In the genomic region with DNA sequence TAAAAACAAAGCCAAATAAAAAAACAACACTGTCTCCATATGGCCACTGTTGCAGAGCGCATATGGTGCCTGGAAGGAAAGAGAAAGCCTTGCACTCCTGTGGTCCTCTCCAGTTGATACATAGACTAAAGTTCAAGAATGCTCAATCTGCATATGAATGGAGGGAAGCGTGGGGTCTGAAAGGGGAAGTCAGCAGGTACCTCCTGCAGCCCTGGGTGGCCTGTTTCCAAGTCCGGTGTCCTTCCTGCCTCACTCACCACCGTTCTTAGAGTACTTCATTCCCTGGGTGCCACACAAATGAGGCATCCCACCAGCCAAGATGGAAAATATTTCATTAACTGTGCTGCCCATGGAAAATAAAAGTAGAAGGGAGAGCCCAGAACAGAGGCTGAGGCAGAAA, we compare ENCODE assay signal across 16 cellular contexts.
DNase-seq lines count a peak whose midpoint lies in the region; ATAC-seq and TF ChIP-seq lines count a peak whose summit lies in the region.
"Had no signal": no experiment of that assay in that cellular context is flagged by ENCODE, and none has a peak within 500 bp of the region (broad histone marks: within the 10 kb centered on the region; RNA-seq: fewer than 3 reads in every experiment).

No MANE protein-coding gene starts in this region.

- ATAC-seq in WTC11 (peak; percentile 89), left cardiac atrium (no peak)
- ATAC-seq: HCT116 had no signal

- peaks cover 29% of the 10 kb centered on the region for H3K27me3 Mint-ChIP-seq in WTC11 (ENCODE audit: low read depth)

- peaks cover 18% of the 10 kb centered on the region for H3K9me3 Mint-ChIP-seq in WTC11

- peaks cover 44% of the 10 kb centered on the region for H3K4me1 ChIP-seq in HUES6 (ENCODE audit: control insufficient read depth, insufficient read depth, low read length)
- H3K4me1 ChIP-seq: BE2C had no signal

- H3K4me3 ChIP-seq in H7 (ENCODE audit: insufficient read depth, low read depth, low read length), result no peak overlapping the region
- H3K4me3 ChIP-seq in HUES6 (ENCODE audit: low read depth, low read length), result no peak overlapping the region

- DNase-seq in H7 (peak; percentile 67), WTC11 (ENCODE audit: low spot score) (peak; percentile 66), iPS-NIHi7 (ENCODE audit: extremely low spot score) (peak; percentile 76), left cardiac atrium (no peak), NCI-H226 (no peak), GM20000 (ENCODE audit: low spot score) (no peak)
- DNase-seq: BE2C; CD4-positive, alpha-beta memory T cell; DND-41; GF-D8; KG1; NCI-H2029 treated with DMSO at 0.1 percent for 48 hours; NCI-H446; RPMI8226 had no signal

- no peaks in the 10 kb centered on the region for H3K36me3 ChIP-seq in H7 (replicated peaks; ENCODE audit: control insufficient read depth, insufficient read depth, low read length)
- H3K36me3 ChIP-seq in HUES6 (ENCODE audit: control insufficient read depth, insufficient read depth, low read length), result no peaks in the 10 kb centered on the region
- H3K36me3 ChIP-seq: BE2C had no signal

- TF ChIP-seq CTCF in WTC11 (IDR thresholded peaks at IDR 0.05) (no peak), GM20000 (IDR thresholded peaks at IDR 0.05; ENCODE audit: extremely low read depth, missing control alignments) (no peak)

- peak overlapping the region; percentile 23 for H3K9ac ChIP-seq in HUES6 (ENCODE audit: low read length)

- H3K27me3 ChIP-seq in H7 (ENCODE audit: control insufficient read depth, insufficient read depth, low read length) (no peaks in the 10 kb centered on the region), HUES6 (ENCODE audit: control insufficient read depth, insufficient read depth, low read length) (no peaks in the 10 kb centered on the region; the same call in 1 of the 2 replicates)
- H3K27me3 ChIP-seq: BE2C had no signal

- peak overlapping the region; percentile 66; the same call in 1 of the 2 replicates for H3K27ac ChIP-seq in HUES6 (ENCODE audit: low read depth, low read length)

- peak overlapping the region; percentile 38 for H3K4me3 Mint-ChIP-seq in WTC11
- H3K4me3 Mint-ChIP-seq: CD4-positive, alpha-beta memory T cell had no signal

- peak overlapping the region; percentile 89 for H3K27ac Mint-ChIP-seq in WTC11
- H3K27ac Mint-ChIP-seq: CD4-positive, alpha-beta memory T cell had no signal

- H3K36me3 Mint-ChIP-seq in WTC11, result peaks cover 23% of the 10 kb centered on the region
- H3K36me3 Mint-ChIP-seq: CD4-positive, alpha-beta memory T cell had no signal

- H3K4me1 Mint-ChIP-seq in WTC11, result peaks cover 59% of the 10 kb centered on the region

- intact Hi-C loops in left cardiac atrium (cut with DNase I), result no loop called here

- peaks cover 5% of the 10 kb centered on the region for H3K9me3 ChIP-seq in HUES6 (ENCODE audit: control insufficient read depth, insufficient read depth, low read depth, low read length)
- H3K9me3 ChIP-seq: BE2C had no signal

- POLR2A ChIA-PET in WTC11 (lab: Charles Lee), result no interaction called here

- CTCF ChIA-PET in WTC11 (lab: Charles Lee), result no interaction called here

TF ChIP-seq in WTC11, 78 proteins besides CTCF, POLR2A, EP300 and RAD21 (continues in another document):
- TF ChIP-seq, protein P1, sequence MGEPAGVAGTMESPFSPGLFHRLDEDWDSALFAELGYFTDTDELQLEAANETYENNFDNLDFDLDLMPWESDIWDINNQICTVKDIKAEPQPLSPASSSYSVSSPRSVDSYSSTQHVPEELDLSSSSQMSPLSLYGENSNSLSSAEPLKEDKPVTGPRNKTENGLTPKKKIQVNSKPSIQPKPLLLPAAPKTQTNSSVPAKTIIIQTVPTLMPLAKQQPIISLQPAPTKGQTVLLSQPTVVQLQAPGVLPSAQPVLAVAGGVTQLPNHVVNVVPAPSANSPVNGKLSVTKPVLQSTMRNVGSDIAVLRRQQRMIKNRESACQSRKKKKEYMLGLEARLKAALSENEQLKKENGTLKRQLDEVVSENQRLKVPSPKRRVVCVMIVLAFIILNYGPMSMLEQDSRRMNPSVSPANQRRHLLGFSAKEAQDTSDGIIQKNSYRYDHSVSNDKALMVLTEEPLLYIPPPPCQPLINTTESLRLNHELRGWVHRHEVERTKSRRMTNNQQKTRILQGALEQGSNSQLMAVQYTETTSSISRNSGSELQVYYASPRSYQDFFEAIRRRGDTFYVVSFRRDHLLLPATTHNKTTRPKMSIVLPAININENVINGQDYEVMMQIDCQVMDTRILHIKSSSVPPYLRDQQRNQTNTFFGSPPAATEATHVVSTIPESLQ (CRISPR knock-in tag; IDR thresholded peaks at IDR 0.05), result no peak
- TF ChIP-seq TEAD1 (CRISPR knock-in tag; IDR thresholded peaks at IDR 0.05), result peak; percentile 96
- peak; percentile 70 for TF ChIP-seq SP1 (CRISPR knock-in tag; conservative IDR thresholded peaks at IDR 0.05)
- TF ChIP-seq, protein P2, sequence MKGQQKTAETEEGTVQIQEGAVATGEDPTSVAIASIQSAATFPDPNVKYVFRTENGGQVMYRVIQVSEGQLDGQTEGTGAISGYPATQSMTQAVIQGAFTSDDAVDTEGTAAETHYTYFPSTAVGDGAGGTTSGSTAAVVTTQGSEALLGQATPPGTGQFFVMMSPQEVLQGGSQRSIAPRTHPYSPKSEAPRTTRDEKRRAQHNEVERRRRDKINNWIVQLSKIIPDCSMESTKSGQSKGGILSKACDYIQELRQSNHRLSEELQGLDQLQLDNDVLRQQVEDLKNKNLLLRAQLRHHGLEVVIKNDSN (CRISPR knock-in tag; IDR thresholded peaks at IDR 0.05), result no peak
- TF ChIP-seq, protein P3, sequence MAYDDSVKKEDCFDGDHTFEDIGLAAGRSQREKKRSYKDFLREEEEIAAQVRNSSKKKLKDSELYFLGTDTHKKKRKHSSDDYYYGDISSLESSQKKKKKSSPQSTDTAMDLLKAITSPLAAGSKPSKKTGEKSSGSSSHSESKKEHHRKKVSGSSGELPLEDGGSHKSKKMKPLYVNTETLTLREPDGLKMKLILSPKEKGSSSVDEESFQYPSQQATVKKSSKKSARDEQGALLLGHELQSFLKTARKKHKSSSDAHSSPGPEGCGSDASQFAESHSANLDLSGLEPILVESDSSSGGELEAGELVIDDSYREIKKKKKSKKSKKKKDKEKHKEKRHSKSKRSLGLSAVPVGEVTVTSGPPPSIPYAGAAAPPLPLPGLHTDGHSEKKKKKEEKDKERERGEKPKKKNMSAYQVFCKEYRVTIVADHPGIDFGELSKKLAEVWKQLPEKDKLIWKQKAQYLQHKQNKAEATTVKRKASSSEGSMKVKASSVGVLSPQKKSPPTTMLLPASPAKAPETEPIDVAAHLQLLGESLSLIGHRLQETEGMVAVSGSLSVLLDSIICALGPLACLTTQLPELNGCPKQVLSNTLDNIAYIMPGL (CRISPR knock-in tag; IDR thresholded peaks at IDR 0.05), result no peak
- TF ChIP-seq, protein P4, sequence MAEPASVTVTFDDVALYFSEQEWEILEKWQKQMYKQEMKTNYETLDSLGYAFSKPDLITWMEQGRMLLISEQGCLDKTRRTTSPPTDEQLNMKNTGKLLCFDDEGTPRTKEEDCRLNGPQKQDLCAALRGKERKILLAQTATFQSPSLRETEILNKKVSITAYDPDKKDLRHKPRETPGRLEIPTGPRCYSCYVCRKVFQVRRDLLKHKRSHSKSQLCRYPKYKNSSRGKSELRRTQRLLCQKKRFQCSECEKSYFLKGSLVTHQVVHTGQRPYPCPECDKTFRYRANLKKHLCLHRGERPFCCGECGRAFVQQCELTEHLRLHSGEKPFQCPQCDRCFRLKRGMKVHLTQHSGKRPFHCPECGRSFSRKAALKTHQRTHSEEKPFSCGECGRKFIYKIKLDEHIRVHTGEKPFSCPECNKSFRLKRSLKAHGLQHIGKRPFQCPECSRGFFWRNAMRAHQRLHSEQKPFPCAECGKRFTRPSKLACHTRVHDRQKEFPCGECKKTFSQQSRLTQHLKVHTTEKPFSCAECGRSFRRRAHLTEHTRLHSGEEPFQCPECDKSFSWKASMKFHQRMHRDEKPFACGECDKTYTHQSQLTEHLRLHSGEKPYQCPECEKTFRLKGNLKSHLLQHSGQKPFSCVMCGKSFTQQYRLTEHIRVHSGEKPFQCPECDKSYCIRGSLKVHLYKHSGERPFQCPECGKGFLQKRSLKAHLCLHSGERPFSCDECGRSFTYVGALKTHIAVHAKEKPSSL (CRISPR knock-in tag; conservative IDR thresholded peaks at IDR 0.05), result no peak
- TF ChIP-seq RORB (CRISPR knock-in tag; IDR thresholded peaks at IDR 0.05), result no peak
- peak; percentile 95 for TF ChIP-seq ZNF423 (CRISPR knock-in tag; IDR thresholded peaks at IDR 0.05)
- TF ChIP-seq ZNF232 (CRISPR knock-in tag; IDR thresholded peaks at IDR 0.05), result no peak
- TF ChIP-seq ZNF263 (CRISPR knock-in tag; IDR thresholded peaks at IDR 0.05; ENCODE audit: low read depth), result no peak
- TF ChIP-seq, protein P5, sequence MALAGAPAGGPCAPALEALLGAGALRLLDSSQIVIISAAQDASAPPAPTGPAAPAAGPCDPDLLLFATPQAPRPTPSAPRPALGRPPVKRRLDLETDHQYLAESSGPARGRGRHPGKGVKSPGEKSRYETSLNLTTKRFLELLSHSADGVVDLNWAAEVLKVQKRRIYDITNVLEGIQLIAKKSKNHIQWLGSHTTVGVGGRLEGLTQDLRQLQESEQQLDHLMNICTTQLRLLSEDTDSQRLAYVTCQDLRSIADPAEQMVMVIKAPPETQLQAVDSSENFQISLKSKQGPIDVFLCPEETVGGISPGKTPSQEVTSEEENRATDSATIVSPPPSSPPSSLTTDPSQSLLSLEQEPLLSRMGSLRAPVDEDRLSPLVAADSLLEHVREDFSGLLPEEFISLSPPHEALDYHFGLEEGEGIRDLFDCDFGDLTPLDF (CRISPR knock-in tag; IDR thresholded peaks at IDR 0.05), result no peak
- no peak for TF ChIP-seq NR1H2 (CRISPR knock-in tag; IDR thresholded peaks at IDR 0.05)
- TF ChIP-seq, protein P6, sequence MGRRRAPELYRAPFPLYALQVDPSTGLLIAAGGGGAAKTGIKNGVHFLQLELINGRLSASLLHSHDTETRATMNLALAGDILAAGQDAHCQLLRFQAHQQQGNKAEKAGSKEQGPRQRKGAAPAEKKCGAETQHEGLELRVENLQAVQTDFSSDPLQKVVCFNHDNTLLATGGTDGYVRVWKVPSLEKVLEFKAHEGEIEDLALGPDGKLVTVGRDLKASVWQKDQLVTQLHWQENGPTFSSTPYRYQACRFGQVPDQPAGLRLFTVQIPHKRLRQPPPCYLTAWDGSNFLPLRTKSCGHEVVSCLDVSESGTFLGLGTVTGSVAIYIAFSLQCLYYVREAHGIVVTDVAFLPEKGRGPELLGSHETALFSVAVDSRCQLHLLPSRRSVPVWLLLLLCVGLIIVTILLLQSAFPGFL (CRISPR knock-in tag; IDR thresholded peaks at IDR 0.05; ENCODE audit: borderline replicate concordance), result no peak
- TF ChIP-seq, protein P7, sequence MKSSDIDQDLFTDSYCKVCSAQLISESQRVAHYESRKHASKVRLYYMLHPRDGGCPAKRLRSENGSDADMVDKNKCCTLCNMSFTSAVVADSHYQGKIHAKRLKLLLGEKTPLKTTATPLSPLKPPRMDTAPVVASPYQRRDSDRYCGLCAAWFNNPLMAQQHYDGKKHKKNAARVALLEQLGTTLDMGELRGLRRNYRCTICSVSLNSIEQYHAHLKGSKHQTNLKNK (CRISPR knock-in tag; IDR thresholded peaks at IDR 0.05), result no peak

Comparison
In these comparisons a context has a peak if more than half of its experiments do, and no peak if none do; other contexts are left out.
1. DNase-seq: peak in H7 (single experiment), WTC11 (single experiment) and iPS-NIHi7 (single experiment); none in left cardiac atrium (single experiment), NCI-H226 (single experiment) and GM20000 (single experiment).